In genomic region chr2:174585111-174585510, GRCh38 we compare ENCODE assay signal across 17 cellular contexts. TPM values are rescaled to one million over a fixed set of nuclear protein-coding genes. Genes with fewer than 3 reads are reported as not detected.
DNase-seq lines count a peak whose midpoint lies in the region; ATAC-seq, FAIRE-seq and TF ChIP-seq lines count a peak whose summit lies in the region.
"Had no signal": no experiment of that assay in that cellular context is flagged by ENCODE, and none has a peak within 500 bp of the region (broad histone marks: within the 10 kb centered on the region; RNA-seq: fewer than 3 reads in every experiment).

No MANE protein-coding gene starts in this region.

- no peaks in the 10 kb centered on the region for H3K36me3 ChIP-seq in K562 (ENCODE audit: control insufficient read depth, insufficient read depth, low read length)
- H3K36me3 ChIP-seq in upper lobe of right lung, result peaks cover 40% of the 10 kb centered on the region
- H3K36me3 ChIP-seq in heart left ventricle, result peaks cover 0 to 72% (median 34%) of the 10 kb centered on the region in 9 donors

- intact Hi-C loops in K562 (cut with micrococcal nuclease), result no loop called here
- intact Hi-C loops in sciatic nerve (cut with DNase I), result loop anchor here (10.0 kb wide), 1 partner anchor 100 kb away; no protein-coding TSS in a partner anchor
- intact Hi-C loops in upper lobe of right lung (cut with DNase I), result no loop called here
- intact Hi-C loops in Right ventricle myocardium superior (cut with DNase I), result no loop called here
- intact Hi-C loops in heart left ventricle (cut with DNase I), result no loop called here

- CTCF ChIA-PET in K562 (lab: Yijun Ruan, JAX; ENCODE audit: low intra/inter-chr PET ratio), result no interaction called here

- H3K4me3 Mint-ChIP-seq in activated T-cell treated with anti-CD3 and anti-CD28 coated beads, Interleukin-2, amount 50 U/mL, for 72 hours, result no peak overlapping the region

- H3K27ac ChIP-seq in K562 (ENCODE audit: extremely low read depth, low read depth, low read length) (no peak overlapping the region), upper lobe of right lung (no peak overlapping the region), heart left ventricle (peak overlapping the region in 1 of 12 donors; percentile 10)
- H3K27ac ChIP-seq: foreskin keratinocyte had no signal

- H3K79me2 ChIP-seq in K562 (ENCODE audit: control insufficient read depth, insufficient read depth, low read length), result no peaks in the 10 kb centered on the region

- no peak for ATAC-seq in activated T-cell treated with anti-CD3 and anti-CD28 coated beads, Interleukin-2, amount 50 U/mL, for 72 hours (replicated peaks in 1 of 2)
- ATAC-seq in K562 (peak; percentile 56; the same call in 2 of the 3 replicates), sciatic nerve (peak; percentile 79), upper lobe of right lung (no peak), Right ventricle myocardium superior (ENCODE audit: poor library complexity) (no peak), heart left ventricle (no peak)
- ATAC-seq: foreskin keratinocyte had no signal

- H3K27ac Mint-ChIP-seq in activated T-cell treated with anti-CD3 and anti-CD28 coated beads, Interleukin-2, amount 50 U/mL, for 72 hours, result peak overlapping the region; percentile 59
- H3K27ac Mint-ChIP-seq: progenitor cell of endocrine pancreas had no signal

- no peak for TF ChIP-seq RAD21 in K562 (CRISPR knock-in tag; conservative IDR thresholded peaks at IDR 0.05 in 1 of 2, IDR thresholded peaks at IDR 0.05 in 1 of 2)

- BruUV-seq in K562 (replicated peaks; lab: Mats Ljungman, UMichigan), result no TSS peak

- TF ChIP-seq EP300 in K562 (IDR thresholded peaks at IDR 0.05; ENCODE audit: low read length), result no peak

- peaks cover 86% of the 10 kb centered on the region for H3K4me1 Mint-ChIP-seq in activated T-cell treated with anti-CD3 and anti-CD28 coated beads, Interleukin-2, amount 50 U/mL, for 72 hours (ENCODE audit: low read depth)

- H3K4me3 ChIP-seq in K562 (no peak overlapping the region), upper lobe of right lung (no peak overlapping the region), heart left ventricle (no peak overlapping the region)
- H3K4me3 ChIP-seq: thoracic aorta had no signal

- WGBS in K562 (ENCODE audit: insufficient coverage, low coverage, missing lambda C conversion rate), result 13% methylated on average over 6 of the region's 6 CpGs
- WGBS in heart left ventricle, 4 donors, result 84 to 89% (median 86%) methylated on average over 6 of the region's 6 CpGs

- no peak for DNase-seq in activated T-cell treated with anti-CD3 and anti-CD28 coated beads, Interleukin-2, amount 50 U/mL, for 72 hours
- no peak for DNase-seq in activated T-cell treated with anti-CD3 and anti-CD28 coated beads for 4 hours
- DNase-seq in NCI-H2029 treated with DMSO at 0.1 percent for 48 hours (lab: John Stamatoyannopoulos, UW), result peak; percentile 43
- peak in 1 of 4 experiments; percentile 33 for DNase-seq in K562 (ENCODE audit: extremely low read depth in 1 of 4, low spot score in 3 of 4)
- DNase-seq in sciatic nerve (ENCODE audit: low spot score), result no peak
- no peak for DNase-seq in upper lobe of right lung
- DNase-seq in Right ventricle myocardium superior, result no peak
- no peak for DNase-seq in heart left ventricle
- DNase-seq: activated CD4-positive, CD25-positive, alpha-beta regulatory T cell treated with anti-CD3 and anti-CD28 coated beads, Interleukin-2, amount 50 U/mL, for 72 hours; activated effector memory CD4-positive, alpha-beta T cell treated with anti-CD3 and anti-CD28 coated beads, Interleukin-2, amount 50 U/mL, for 16 hours; DND-41; foreskin keratinocyte; midbrain; MM.1S; stimulated activated CD4-positive, alpha-beta T cell treated with anti-CD3 and anti-CD28 coated beads, Interleukin-15, amount 100 ng/mL, for 24 hours had no signal

- TF ChIP-seq POLR2A in K562 (conservative IDR thresholded peaks at IDR 0.05) (no peak), heart left ventricle (IDR thresholded peaks at IDR 0.05) (no peak)

- no peaks in the 10 kb centered on the region for H3K27me3 Mint-ChIP-seq in activated T-cell treated with anti-CD3 and anti-CD28 coated beads, Interleukin-2, amount 50 U/mL, for 72 hours (ENCODE audit: low read depth)
- H3K27me3 Mint-ChIP-seq: progenitor cell of endocrine pancreas had no signal

- TF ChIP-seq CTCF in K562 (IDR thresholded peaks at IDR 0.05 in 2 of 3, conservative IDR thresholded peaks at IDR 0.05 in 1 of 3; ENCODE audit: insufficient read depth in 2 of 3, low read depth in 1 of 3, low read length in 3 of 3), result no peak
- no peak for TF ChIP-seq CTCF in upper lobe of right lung (IDR thresholded peaks at IDR 0.05)
- TF ChIP-seq CTCF in heart left ventricle (IDR thresholded peaks at IDR 0.05), result no peak

- no peak overlapping the region for H2AFZ ChIP-seq in K562 (ENCODE audit: low read depth, low read length)

- peaks cover 0 to 17% of the 10 kb centered on the region in 2 experiments; a peak in 3 of 5 replicates for H3K27me3 ChIP-seq in K562 (ENCODE audit: control insufficient read depth in 2 of 2, insufficient read depth in 2 of 2, low read length in 2 of 2)
- H3K27me3 ChIP-seq in upper lobe of right lung, result no peaks in the 10 kb centered on the region
- no peaks in the 10 kb centered on the region for H3K27me3 ChIP-seq in heart left ventricle
- H3K27me3 ChIP-seq: foreskin keratinocyte had no signal

- no peaks in the 10 kb centered on the region for H3K9me1 ChIP-seq in K562 (ENCODE audit: control insufficient read depth, insufficient read depth, low read length)

- no peaks in the 10 kb centered on the region; the same call in 1 of the 2 replicates for H4K20me1 ChIP-seq in K562 (replicated peaks; ENCODE audit: control insufficient read depth, insufficient read depth, low read length)

- no peaks in the 10 kb centered on the region for H3K9me3 Mint-ChIP-seq in activated T-cell treated with anti-CD3 and anti-CD28 coated beads, Interleukin-2, amount 50 U/mL, for 72 hours

- H3K4me1 ChIP-seq in K562 (replicated peaks in 1 of 2; ENCODE audit: control insufficient read depth in 2 of 2, insufficient read depth in 2 of 2, low read length in 2 of 2) (no peaks in the 10 kb centered on the region), upper lobe of right lung (peaks cover 15% of the 10 kb centered on the region), heart left ventricle (peaks cover 0 to 90% (median 4%) of the 10 kb centered on the region in 12 donors)
- H3K4me1 ChIP-seq: foreskin keratinocyte had no signal

- peaks cover 7 to 29% of the 10 kb centered on the region in 2 donors for H3K36me3 Mint-ChIP-seq in activated T-cell treated with anti-CD3 and anti-CD28 coated beads, Interleukin-2, amount 50 U/mL, for 72 hours (ENCODE audit: insufficient read depth in 2 of 2)

- POLR2A ChIA-PET in K562 (lab: Yijun Ruan, JAX), result no interaction called here

- H3K9me3 ChIP-seq in K562 (replicated peaks; ENCODE audit: control insufficient read depth, insufficient read depth, low read depth, low read length) (no peaks in the 10 kb centered on the region), upper lobe of right lung (no peaks in the 10 kb centered on the region), heart left ventricle (no peaks in the 10 kb centered on the region)
- H3K9me3 ChIP-seq: thoracic aorta had no signal

- FAIRE-seq in K562 (lab: Jason Lieb, UNC), result peak; percentile 15

- H3K4me2 ChIP-seq in K562 (ENCODE audit: insufficient read depth, low read length), result no peak overlapping the region

- in situ Hi-C loops in K562 (cut with MboI), result no loop called here

- H3K9ac ChIP-seq in K562 (ENCODE audit: insufficient read depth in 1 of 2, low read depth in 2 of 2, low read length in 2 of 2), result no peak overlapping the region

TF ChIP-seq in K562, 482 proteins besides CTCF, POLR2A, EP300 and RAD21:
- TF ChIP-seq CBFA2T3 (IDR thresholded peaks at IDR 0.05) (peak; percentile 48), ARID1B (IDR thresholded peaks at IDR 0.05) (peak; percentile 8; the same call in 1 of the 2 replicates), CXXC5 (CRISPR knock-in tag; IDR thresholded peaks at IDR 0.05) (peak; percentile 55), BRD9 (IDR thresholded peaks at IDR 0.05; ENCODE audit: low read depth, partially characterized antibody) (no peak), BHLHE40 (IDR thresholded peaks at IDR 0.05; ENCODE audit: low read length) (peak; percentile 35; the same call in 1 of the 2 replicates), NCOA1 (IDR thresholded peaks at IDR 0.05; ENCODE audit: low read depth) (no peak), NRF1 (conservative IDR thresholded peaks at IDR 0.05 in 1 of 2, IDR thresholded peaks at IDR 0.05 in 1 of 2) (peak; percentile 54 to 63), TCF3 (CRISPR knock-in tag; IDR thresholded peaks at IDR 0.05) (peak; percentile 75)

RNA-seq across cellular contexts. Expression of gene WIPF1, which starts 12.5 kb away (rescaled TPM):
- 100 to 1,000 TPM; 198 to 237 TPM for total RNA-seq in activated T-cell treated with anti-CD3 and anti-CD28 coated beads, Interleukin-2, amount 50 U/mL, for 72 hours
- total RNA-seq in K562 (2011; cell fraction: chromatin; rRNA removed; ENCODE audit: low replicate concordance), result 1.3 and 2.3 TPM in 2 replicates
- total RNA-seq in K562 (2011; cell fraction: nucleolus; rRNA removed), result 0.33 and 0.39 TPM in 2 replicates
- 0.95 and 1.4 TPM in 2 replicates for total RNA-seq in K562 (2011; cell fraction: nucleoplasm; rRNA removed)
- total RNA-seq in K562 (2014; rRNA removed), result 0.49 and 2.4 TPM in 2 replicates
- 2.4 TPM in 2 replicates for total RNA-seq in K562 (2014; rRNA removed; fragmentation: Illumina TruSeq; extraction: Trizol)
- 4.9 and 5.8 TPM in 2 replicates for total RNA-seq in K562 (2015; rRNA removed; fragmentation: Illumina TruSeq; extraction: Trizol)
- total RNA-seq in K562 (2021), result 3.8 and 4.9 TPM in 2 replicates
- polyA plus RNA-seq in K562 (2011; rRNA removed), result 0.54 and 3.7 TPM in 2 replicates
- polyA plus RNA-seq in K562 (2011; cell fraction: cytosol; rRNA removed), result 0.42 and 2.4 TPM in 2 replicates
- 0.75 and 3.5 TPM in 2 replicates for polyA plus RNA-seq in K562 (2011; cell fraction: nucleus; rRNA removed)
- polyA plus RNA-seq in K562 (2012), result 6.6 and 14.1 TPM in 2 replicates
- 3.0 and 3.6 TPM in 2 replicates for polyA plus RNA-seq in K562 (2014; fragmentation: Illumina TruSeq; extraction: Trizol)
- under 1 TPM; 0.61 to 0.92 TPM for polyA plus RNA-seq in K562 (2014; fragmentation: Nextera tagmentation; extraction: Ambion mirVana)
- polyA plus RNA-seq in K562 (2014; rRNA removed), result 1.8 and 2.5 TPM in 2 replicates
- 0.32 and 4.6 TPM in 2 replicates for polyA minus RNA-seq in K562 (2011; rRNA and poly(A)+ RNA removed)
- 0.48 and 2.4 TPM in 2 replicates for polyA minus RNA-seq in K562 (2011; cell fraction: cytosol; rRNA and poly(A)+ RNA removed)
- 0.27 and 5.9 TPM in 2 replicates for polyA minus RNA-seq in K562 (2011; cell fraction: nucleus; rRNA and poly(A)+ RNA removed)
- 107 TPM for total RNA-seq in sciatic nerve
- total RNA-seq in upper lobe of right lung, result 71.5 TPM
- total RNA-seq in Right ventricle myocardium superior, result 16.3 TPM
- total RNA-seq in heart left ventricle, result 10 to 100 TPM in 8 of 9 donors, 1 to 10 TPM in 1; 10.0 to 73.2 (median 14.1) TPM
- polyA plus RNA-seq in heart left ventricle, result 10 to 100 TPM in 1 of 2 donors, 1 to 10 TPM in 1; 9.7 to 12.3 TPM

Comparison
In these comparisons a context has a peak if more than half of its experiments do, and no peak if none do; other contexts are left out.
1. ATAC-seq: peak in K562 (single experiment) and sciatic nerve (single experiment); none in activated T-cell treated with anti-CD3 and anti-CD28 coated beads, Interleukin-2, amount 50 U/mL, for 72 hours (0 of 2), upper lobe of right lung (single experiment), Right ventricle myocardium superior (single experiment) and heart left ventricle (0 of 4).